8 cellular contexts compared by ENCODE assay signal in the genomic region with DNA sequence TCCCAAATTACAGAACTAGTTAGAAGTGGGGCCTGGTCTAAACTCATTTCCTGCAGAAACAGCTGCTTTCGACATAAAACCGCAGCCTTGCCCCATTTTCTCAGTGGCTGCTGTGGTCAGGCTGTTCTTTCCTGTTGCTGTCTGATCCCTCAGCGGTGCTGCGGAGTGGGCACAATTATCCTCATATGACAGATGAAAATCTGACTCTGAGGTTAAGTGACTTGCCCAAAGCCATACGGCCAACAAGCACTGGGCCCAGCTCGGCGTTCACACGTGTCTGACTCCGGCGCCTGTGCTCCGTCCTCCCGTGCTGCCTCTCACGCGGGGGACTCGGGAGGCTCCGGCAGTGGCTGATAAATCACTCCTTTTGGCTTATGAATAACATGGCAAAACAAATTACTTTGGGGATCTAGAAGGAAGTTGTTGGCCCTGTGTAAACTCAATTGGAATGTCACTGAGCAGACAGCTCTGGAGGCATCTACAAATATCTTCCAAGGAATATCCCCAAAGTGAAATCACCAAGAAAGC.
DNase-seq lines count a peak whose midpoint lies in the region; ATAC-seq and TF ChIP-seq lines count a peak whose summit lies in the region.

No MANE protein-coding gene starts in this region.

- H3K27me3 Mint-ChIP-seq in IgD-negative memory B cell, result peaks cover 8% of the 10 kb centered on the region

- no peaks in the 10 kb centered on the region for H3K9me3 Mint-ChIP-seq in IgD-negative memory B cell

- no CpG with 5 or more reads among the region's 16 CpGs for WGBS in trophoblast cell (ENCODE audit: extremely low coverage, insufficient coverage, insufficient read length)
- 47 to 52% methylated on average over 14 to 16 of the region's 16 CpGs for WGBS in upper lobe of left lung, 2 donors

- H3K36me3 ChIP-seq in trophoblast cell (ENCODE audit: control insufficient read depth in 1 of 2, insufficient read depth in 2 of 2, low read length in 2 of 2) (peaks cover 3 to 7% of the 10 kb centered on the region in 2 experiments), upper lobe of left lung (peaks cover 0 to 33% (median 5%) of the 10 kb centered on the region in 4 donors)

- H3K14ac ChIP-seq in trophoblast cell (ENCODE audit: low read length), result no peak overlapping the region

- peaks cover 30 to 42% (median 35%) of the 10 kb centered on the region in 3 donors for H3K4me1 Mint-ChIP-seq in IgD-negative memory B cell

- no peak overlapping the region for H3K4ac ChIP-seq in trophoblast cell (ENCODE audit: low read depth, low read length)

- H3K4me3 ChIP-seq in trophoblast cell (ENCODE audit: low read depth, low read length), result no peak overlapping the region
- no peak overlapping the region for H3K4me3 ChIP-seq in upper lobe of left lung

- H3K23ac ChIP-seq in trophoblast cell (ENCODE audit: low read length), result no peak overlapping the region

- no peak overlapping the region for H4K8ac ChIP-seq in trophoblast cell (ENCODE audit: low read depth, low read length)

- H4K91ac ChIP-seq in trophoblast cell (ENCODE audit: low read depth, low read length), result no peak overlapping the region

- H3K9me3 ChIP-seq in trophoblast cell (ENCODE audit: insufficient read depth, low read depth, low read length), result no peaks in the 10 kb centered on the region
- H3K9me3 ChIP-seq in upper lobe of left lung, result no peaks in the 10 kb centered on the region

- H4K12ac ChIP-seq in trophoblast cell (ENCODE audit: low read depth, low read length), result no peak overlapping the region

- no peak overlapping the region for H3K4me2 ChIP-seq in trophoblast cell (ENCODE audit: low read length)

- no peak overlapping the region for H3K18ac ChIP-seq in trophoblast cell (ENCODE audit: low read length)

- peak overlapping the region; percentile 66 to 92 (median 83) for H3K4me3 Mint-ChIP-seq in IgD-negative memory B cell

- H3K27me3 ChIP-seq in trophoblast cell (ENCODE audit: insufficient read depth, low read length) (no peaks in the 10 kb centered on the region), upper lobe of left lung (no peaks in the 10 kb centered on the region)

- H2AK5ac ChIP-seq in trophoblast cell (ENCODE audit: low read length), result no peak overlapping the region

- no peak overlapping the region for H2BK5ac ChIP-seq in trophoblast cell (ENCODE audit: low read depth, low read length, poor library complexity)

- TF ChIP-seq EP300 in upper lobe of left lung (IDR thresholded peaks at IDR 0.05), result peak in 1 of 4 donors; percentile 29

- TF ChIP-seq POLR2A in upper lobe of left lung (IDR thresholded peaks at IDR 0.05), result peak in 1 of 4 donors; percentile 20

- H3K9ac ChIP-seq in trophoblast cell (ENCODE audit: low read length), result no peak overlapping the region

- H2BK120ac ChIP-seq in trophoblast cell (ENCODE audit: insufficient read depth, low read length, poor library complexity), result no peak overlapping the region

- H3K4me1 ChIP-seq in trophoblast cell (ENCODE audit: control insufficient read depth in 1 of 2, insufficient read depth in 2 of 2, low read length in 2 of 2) (peaks cover 0 to 9% of the 10 kb centered on the region in 2 experiments), upper lobe of left lung (peaks cover 19 to 53% (median 38%) of the 10 kb centered on the region in 4 donors)

- H2AFZ ChIP-seq in trophoblast cell (ENCODE audit: insufficient read depth, low read length, poor library complexity), result no peak overlapping the region

- H3K79me2 ChIP-seq in trophoblast cell (ENCODE audit: control insufficient read depth, insufficient read depth, low read length, poor library complexity), result no peaks in the 10 kb centered on the region

- H3K79me1 ChIP-seq in trophoblast cell (ENCODE audit: low read length), result no peaks in the 10 kb centered on the region

- H2BK12ac ChIP-seq in trophoblast cell (ENCODE audit: low read length), result no peak overlapping the region

- ATAC-seq in GM18517 (IDR thresholded peaks at IDR 0.05; ENCODE audit: unreplicated experiment), result peak; percentile 70
- ATAC-seq in upper lobe of left lung (ENCODE audit: low FRiP score in 2 of 2), result peak; percentile 71 to 87

- H3K27ac ChIP-seq in trophoblast cell (ENCODE audit: low read depth, low read length), result no peak overlapping the region
- H3K27ac ChIP-seq in upper lobe of left lung, result peak overlapping the region; percentile 55 to 78 (median 72)

- peak; percentile 34 to 63 for DNase-seq in activated CD4-positive, alpha-beta T cell treated with anti-CD3 and anti-CD28 coated beads, Interleukin-2, amount 50 U/mL, for 24 hours (ENCODE audit: low read depth in 1 of 2, low spot score in 1 of 2)
- peak; percentile 39 for DNase-seq in effector CD8-positive, alpha-beta T cell (lab: John Stamatoyannopoulos, UW)
- DNase-seq in trophoblast cell, result peak; percentile 31 to 40
- peak; percentile 80 to 90 for DNase-seq in upper lobe of left lung
- no peak for DNase-seq in HT-29 (ENCODE audit: low spot score)
- DNase-seq in NCI-H1417 (lab: John Stamatoyannopoulos, UW), result no peak

- H3K36me3 Mint-ChIP-seq in IgD-negative memory B cell, result no peaks in the 10 kb centered on the region

- TF ChIP-seq CTCF in upper lobe of left lung (IDR thresholded peaks at IDR 0.05), result no peak

- H3K27ac Mint-ChIP-seq in IgD-negative memory B cell, result peak overlapping the region; percentile 24 to 61 (median 42)

Comparison
In these comparisons a context has a peak if more than half of its experiments do, and no peak if none do; other contexts are left out.
1. DNase-seq: peak in activated CD4-positive, alpha-beta T cell treated with anti-CD3 and anti-CD28 coated beads, Interleukin-2, amount 50 U/mL, for 24 hours (2 of 2), effector CD8-positive, alpha-beta T cell (single experiment), trophoblast cell (2 of 2) and upper lobe of left lung (2 of 2); none in HT-29 (single experiment) and NCI-H1417 (0 of 3).